ENCODE assay signal across 8 cellular contexts in genomic region chr17:40647549-40648325, GRCh38. TPM values are rescaled to one million over a fixed set of nuclear protein-coding genes. Genes with fewer than 3 reads are reported as not detected.
DNase-seq lines count a peak whose midpoint lies in the region; ATAC-seq and TF ChIP-seq lines count a peak whose summit lies in the region.

SMARCE1 (minus strand) TSS chr17:40647818; CDS start chr17:40645802, 2,016 bp downstream.

- no peak for TF ChIP-seq CTCF in GM23338 (conservative IDR thresholded peaks at IDR 0.05; ENCODE audit: low read depth in 2 of 2)
- no peak for TF ChIP-seq CTCF in omental fat pad (IDR thresholded peaks at IDR 0.05)
- TF ChIP-seq CTCF in suprapubic skin (IDR thresholded peaks at IDR 0.05), result no peak

- H3K27me3 Mint-ChIP-seq in GM23338 (ENCODE audit: insufficient read depth, low read depth, poor library complexity), result no peaks in the 10 kb centered on the region

- H3K79me2 ChIP-seq in GM23338 (replicated peaks; ENCODE audit: insufficient read depth), result peaks cover 46% of the 10 kb centered on the region

- peak; percentile 87 for DNase-seq in DMS53 (lab: John Stamatoyannopoulos, UW)
- DNase-seq in GM23338 (ENCODE audit: low spot score), result peak; percentile 76
- DNase-seq in MG63, result peak; percentile 73
- peak; percentile 67 for DNase-seq in SKM-1 treated with dmso at 0.1 percent for 144 hours (lab: John Stamatoyannopoulos, UW; ENCODE audit: unreplicated experiment)
- peak; percentile 72 to 79 for DNase-seq in activated naive CD4-positive, alpha-beta T cell treated with anti-CD3 and anti-CD28 coated beads, Interleukin-2, amount 50 U/mL, for 72 hours (ENCODE audit: low spot score in 2 of 2)
- DNase-seq in glomerular visceral epithelial cell (ENCODE audit: extremely low spot score), result peak; percentile 78
- DNase-seq in omental fat pad (ENCODE audit: low spot score), result no peak
- DNase-seq in suprapubic skin (ENCODE audit: low spot score in 2 of 2), result peak; percentile 79 to 85

- H3K4me1 ChIP-seq in GM23338 (ENCODE audit: insufficient read depth) (peaks cover 6% of the 10 kb centered on the region; the same call in 1 of the 2 replicates), suprapubic skin (peaks cover 45% of the 10 kb centered on the region)

- WGBS in suprapubic skin, result under 1% methylated on average over 44 of the region's 61 CpGs

- peak within 1 kb of the TSS; percentile 83 for H3K4me2 ChIP-seq in GM23338

- H3K4me1 Mint-ChIP-seq in GM23338, result peaks cover 8% of the 10 kb centered on the region; the same call in 2 of the 3 replicates

- H3F3A ChIP-seq in GM23338 (replicated peaks; ENCODE audit: low read depth), result no peaks in the 10 kb centered on the region

- no peaks in the 10 kb centered on the region for H4K20me1 ChIP-seq in GM23338 (replicated peaks; ENCODE audit: insufficient read depth)

- H3K27ac Mint-ChIP-seq in GM23338, result peak within 1 kb of the TSS; percentile 100
- peak within 1 kb of the TSS; percentile 99 for H3K27ac Mint-ChIP-seq in activated naive CD4-positive, alpha-beta T cell treated with anti-CD3 and anti-CD28 coated beads, Interleukin-2, amount 50 U/mL, for 72 hours

- TF ChIP-seq EP300 in suprapubic skin (IDR thresholded peaks at IDR 0.05), result no peak

- peak within 1 kb of the TSS; percentile 90 for H3K4me3 ChIP-seq in GM23338
- H3K4me3 ChIP-seq in MG63, result peak within 1 kb of the TSS; percentile 94
- peak within 1 kb of the TSS; percentile 67 for H3K4me3 ChIP-seq in suprapubic skin

- no peak for TF ChIP-seq POLR2A in suprapubic skin (IDR thresholded peaks at IDR 0.05)

- H3K27me3 ChIP-seq in GM23338 (ENCODE audit: insufficient read depth) (no peaks in the 10 kb centered on the region), MG63 (no peaks in the 10 kb centered on the region), suprapubic skin (no peaks in the 10 kb centered on the region)

- H3K36me3 Mint-ChIP-seq in GM23338 (ENCODE audit: low read depth), result peaks cover 23% of the 10 kb centered on the region
- peaks cover 28 to 40% of the 10 kb centered on the region in 2 donors for H3K36me3 Mint-ChIP-seq in activated naive CD4-positive, alpha-beta T cell treated with anti-CD3 and anti-CD28 coated beads, Interleukin-2, amount 50 U/mL, for 72 hours

- H3K36me3 ChIP-seq in GM23338 (ENCODE audit: insufficient read depth), result peaks cover 8% of the 10 kb centered on the region; the same call in 1 of the 2 replicates
- H3K36me3 ChIP-seq in MG63, result peaks cover 32% of the 10 kb centered on the region
- H3K36me3 ChIP-seq in suprapubic skin, result peaks cover 13% of the 10 kb centered on the region

- H3K27ac ChIP-seq in GM23338 (ENCODE audit: low read depth), result peak within 1 kb of the TSS; percentile 97
- peak within 1 kb of the TSS; percentile 99 for H3K27ac ChIP-seq in suprapubic skin

- peak within 1 kb of the TSS; percentile 96 for H2AFZ ChIP-seq in GM23338

- H3K9me2 ChIP-seq in GM23338 (ENCODE audit: insufficient read depth), result no peaks in the 10 kb centered on the region

- peak within 1 kb of the TSS; percentile 83 for H3K4me3 Mint-ChIP-seq in GM23338

- H3K9me3 ChIP-seq in MG63 (no peaks in the 10 kb centered on the region), suprapubic skin (no peaks in the 10 kb centered on the region)

- H3K9me3 Mint-ChIP-seq in GM23338, result no peaks in the 10 kb centered on the region
- no peaks in the 10 kb centered on the region for H3K9me3 Mint-ChIP-seq in activated naive CD4-positive, alpha-beta T cell treated with anti-CD3 and anti-CD28 coated beads, Interleukin-2, amount 50 U/mL, for 72 hours

- ATAC-seq in GM23338 (peak; percentile 91), omental fat pad (ENCODE audit: low FRiP score) (peak; percentile 82)
- ATAC-seq in activated naive CD4-positive, alpha-beta T cell treated with anti-CD3 and anti-CD28 coated beads, Interleukin-2, amount 50 U/mL, for 72 hours, result peak; percentile 82 to 87

TF ChIP-seq in GM23338, 12 proteins besides CTCF, POLR2A, EP300 and RAD21:
- TF ChIP-seq CREB1 (CRISPR knock-in tag; IDR thresholded peaks at IDR 0.05; ENCODE audit: low read depth), result no peak

RNA-seq across cellular contexts. Expression of gene SMARCE1, which starts in this region (rescaled TPM):
- 77.6 and 101 TPM in 2 replicates for total RNA-seq in GM23338 (2014; rRNA removed; shearing (Covaris generic))
- 230 and 258 TPM in 2 replicates for polyA plus RNA-seq in GM23338 (2016; fragmentation: Nextera tagmentation; extraction: Ambion mirVana)
- 57.9 and 83.9 TPM in 2 replicates for total RNA-seq in MG63 (2014; rRNA removed; shearing (Covaris generic); ENCODE audit: low replicate concordance)
- 10 to 100 TPM; 85.6 to 93.9 TPM for total RNA-seq in activated naive CD4-positive, alpha-beta T cell treated with anti-CD3 and anti-CD28 coated beads, Interleukin-2, amount 50 U/mL, for 72 hours
- 10 to 100 TPM; 66.5 to 88.3 (median 76.0) TPM for total RNA-seq in omental fat pad
- total RNA-seq in suprapubic skin, result 100 to 1,000 TPM in 1 of 4 donors, 10 to 100 TPM in 3; 65.5 to 104 (median 75.9) TPM
